In genomic region chr1:231335663-231336602, GRCh38 we compare ENCODE assay signal across 8 cellular contexts. TPM values are rescaled to one million over a fixed set of nuclear protein-coding genes. Genes with fewer than 3 reads are reported as not detected.
DNase-seq lines count a peak whose midpoint lies in the region; ATAC-seq and TF ChIP-seq lines count a peak whose summit lies in the region.

No MANE protein-coding gene starts in this region.

- H3K27ac Mint-ChIP-seq in activated naive CD8-positive, alpha-beta T cell treated with anti-CD3 and anti-CD28 coated beads for 36 hours, result peak overlapping the region; percentile 43

- ATAC-seq in activated T-cell treated with anti-CD3 and anti-CD28 coated beads, Interleukin-2, amount 50 U/mL, for 4 hours, result no peak
- ATAC-seq in right lobe of liver, result no peak

- H3K4me3 Mint-ChIP-seq in activated T-cell treated with anti-CD3 and anti-CD28 coated beads, Interleukin-2, amount 50 U/mL, for 4 hours, result peak overlapping the region; percentile 94
- H3K4me3 Mint-ChIP-seq in activated naive CD8-positive, alpha-beta T cell treated with anti-CD3 and anti-CD28 coated beads for 36 hours, result peak overlapping the region; percentile 97

- H3K27ac ChIP-seq in right lobe of liver, result no peak overlapping the region
- peak overlapping the region in 1 of 4 donors; percentile 99 for H3K27ac ChIP-seq in transverse colon

- TF ChIP-seq POLR2A in right lobe of liver (IDR thresholded peaks at IDR 0.05) (no peak), transverse colon (IDR thresholded peaks at IDR 0.05) (no peak)

- H3K4me1 Mint-ChIP-seq in activated T-cell treated with anti-CD3 and anti-CD28 coated beads, Interleukin-2, amount 50 U/mL, for 4 hours (ENCODE audit: low read depth), result peaks cover 69% of the 10 kb centered on the region
- peaks cover 55% of the 10 kb centered on the region for H3K4me1 Mint-ChIP-seq in activated naive CD8-positive, alpha-beta T cell treated with anti-CD3 and anti-CD28 coated beads for 36 hours

- no peaks in the 10 kb centered on the region for H3K27me3 Mint-ChIP-seq in activated T-cell treated with anti-CD3 and anti-CD28 coated beads, Interleukin-2, amount 50 U/mL, for 4 hours (ENCODE audit: low read depth)
- H3K27me3 Mint-ChIP-seq in activated naive CD8-positive, alpha-beta T cell treated with anti-CD3 and anti-CD28 coated beads for 36 hours, result peaks cover 3% of the 10 kb centered on the region

- 30% methylated on average over 21 of the region's 21 CpGs for WGBS in right lobe of liver (ENCODE audit: insufficient coverage, low coverage, low lambda C conversion rate, missing lambda C conversion rate)
- WGBS in transverse colon (ENCODE audit: low coverage in 1 of 2), 2 donors, result 68 to 73% methylated on average over 15 to 21 of the region's 21 CpGs

- H3K36me3 Mint-ChIP-seq in activated T-cell treated with anti-CD3 and anti-CD28 coated beads, Interleukin-2, amount 50 U/mL, for 4 hours (ENCODE audit: insufficient read depth), result peaks cover 22% of the 10 kb centered on the region
- H3K36me3 Mint-ChIP-seq in activated naive CD8-positive, alpha-beta T cell treated with anti-CD3 and anti-CD28 coated beads for 36 hours, result peaks cover 68% of the 10 kb centered on the region

- H3K27me3 ChIP-seq in right lobe of liver (no peaks in the 10 kb centered on the region), transverse colon (no peaks in the 10 kb centered on the region)

- TF ChIP-seq CTCF in right lobe of liver (IDR thresholded peaks at IDR 0.05), result no peak
- no peak for TF ChIP-seq CTCF in transverse colon (IDR thresholded peaks at IDR 0.05)

- no peak for DNase-seq in activated T-cell treated with anti-CD3 and anti-CD28 coated beads, Interleukin-2, amount 50 U/mL, for 4 hours
- DNase-seq in activated T-cell treated with anti-CD3 and anti-CD28 coated beads, Interleukin-2, amount 50 U/mL, for 48 hours, result no peak
- DNase-seq in activated naive CD8-positive, alpha-beta T cell treated with anti-CD3 and anti-CD28 coated beads for 36 hours, result no peak
- no peak for DNase-seq in right lobe of liver
- DNase-seq in transverse colon, result no peak
- DNase-seq in hippocampal formation (lab: John Stamatoyannopoulos, UW), result no peak
- no peak for DNase-seq in stimulated activated CD8-positive, alpha-beta memory T cell treated with anti-CD3 and anti-CD28 coated beads, Interleukin-4, amount 100 ng/mL, for 48 hours
- no peak for DNase-seq in NCI-H187 treated with DMSO at 0.1 percent for 48 hours (lab: John Stamatoyannopoulos, UW)

- in situ Hi-C loops in transverse colon (cut with MboI; ENCODE audit: low pct_ligation_motif_present in 1 of 4, low pct_unique_long_range_greater_than_20kb in 1 of 4, low sequenced_read_pairs in 3 of 4), result no loop called here

- intact Hi-C loops in right lobe of liver (cut with DNase I) (no loop called here), transverse colon (cut with DNase I; ENCODE audit: low total_unique reads) (no loop called here)

- H3K9me3 ChIP-seq in right lobe of liver, result no peaks in the 10 kb centered on the region
- H3K9me3 ChIP-seq in transverse colon, result no peaks in the 10 kb centered on the region

- H3K36me3 ChIP-seq in right lobe of liver, result no peaks in the 10 kb centered on the region
- H3K36me3 ChIP-seq in transverse colon, result peaks cover 0 to 9% (median 0%) of the 10 kb centered on the region in 4 donors

- H3K4me3 ChIP-seq in right lobe of liver (peak overlapping the region; percentile 67 to 93 (median 85)), transverse colon (peak overlapping the region; percentile 48 to 94 (median 84))

- no peaks in the 10 kb centered on the region for H3K9me3 Mint-ChIP-seq in activated T-cell treated with anti-CD3 and anti-CD28 coated beads, Interleukin-2, amount 50 U/mL, for 4 hours
- H3K9me3 Mint-ChIP-seq in activated naive CD8-positive, alpha-beta T cell treated with anti-CD3 and anti-CD28 coated beads for 36 hours, result peaks cover 9% of the 10 kb centered on the region

- TF ChIP-seq EP300 in transverse colon (IDR thresholded peaks at IDR 0.05; ENCODE audit: low read depth), result no peak

- H3K4me1 ChIP-seq in right lobe of liver (peaks cover 0 to 50% (median 24%) of the 10 kb centered on the region in 4 donors), transverse colon (peaks cover 22 to 63% (median 51%) of the 10 kb centered on the region in 4 donors)

RNA-seq across cellular contexts. Expression of gene EXOC8, which starts 1.7 kb away (rescaled TPM):
- 10 to 100 TPM; 13.5 to 14.0 (median 13.9) TPM for total RNA-seq in activated T-cell treated with anti-CD3 and anti-CD28 coated beads, Interleukin-2, amount 50 U/mL, for 4 hours
- total RNA-seq in activated naive CD8-positive, alpha-beta T cell treated with anti-CD3 and anti-CD28 coated beads for 36 hours, result 10 to 100 TPM; 12.6 to 13.0 TPM
- total RNA-seq in right lobe of liver (1 to 10 TPM; 5.7 to 7.8 (median 6.8) TPM), transverse colon (10 to 100 TPM in 3 of 4 donors, 1 to 10 TPM in 1; 9.0 to 18.3 (median 13.3) TPM)

RNA-seq across cellular contexts. Expression of gene SPRTN, which starts 2.2 kb away (rescaled TPM):
- total RNA-seq in activated T-cell treated with anti-CD3 and anti-CD28 coated beads, Interleukin-2, amount 50 U/mL, for 4 hours, result 10 to 100 TPM in 2 of 3 donors, 1 to 10 TPM in 1; 9.9 to 15.2 (median 12.9) TPM
- total RNA-seq in activated naive CD8-positive, alpha-beta T cell treated with anti-CD3 and anti-CD28 coated beads for 36 hours, result 10 to 100 TPM; 11.2 to 12.2 TPM
- total RNA-seq in right lobe of liver (1 to 10 TPM; 3.3 to 6.4 (median 4.8) TPM), transverse colon (10 to 100 TPM in 3 of 4 donors, 1 to 10 TPM in 1; 8.0 to 21.6 (median 15.3) TPM)
